In genomic region chr2:100898035-100898689, GRCh38 we compare ENCODE assay signal across 20 cellular contexts.
"Had no signal": no experiment of that assay in that cellular context is flagged by ENCODE, and none has a peak within 500 bp of the region (broad histone marks: within the 10 kb centered on the region; RNA-seq: fewer than 3 reads in every experiment).

No MANE protein-coding gene starts in this region.

- H3K27ac Mint-ChIP-seq: IgD-negative memory B cell had no signal

- H3K9me3 ChIP-seq: Peyer's patch, SJCRH30 had no signal

- H3K27ac ChIP-seq: Peyer's patch, SJCRH30 had no signal

- DNase-seq: NCI-H1092, NCI-H1105 treated with DMSO at 0.1 percent for 48 hours, NCI-H1436, NCI-H187, NCI-H2029, NCI-H2081 treated with DMSO at 0.1 percent for 48 hours, NCI-H2171, NCI-H226, NCI-H446, NCI-H510A, NCI-H524 treated with DMSO at 0.1 percent for 48 hours, NCI-H69, NCI-H774, Peyer's patch, SHP77 treated with DMSO at 0.1 percent for 48 hours, SJCRH30 had no signal

- H3K36me3 ChIP-seq: Peyer's patch, SJCRH30 had no signal

- H3K4me1 ChIP-seq: SJCRH30 had no signal

- H3K27me3 ChIP-seq: Peyer's patch had no signal

- ATAC-seq: K562, Right ventricle myocardium inferior, SK-N-SH treated with all-trans-retinoic acid at 6 μM for 48 hours had no signal

- H3K4me3 ChIP-seq: K562, Peyer's patch, SJCRH30 had no signal

- H3K4me1 Mint-ChIP-seq: IgD-negative memory B cell had no signal

- H3K36me3 Mint-ChIP-seq: IgD-negative memory B cell had no signal
